In genomic region chr6:144746902-144747469, GRCh38 we compare ENCODE assay signal across 1 cellular context.
TF ChIP-seq lines count a peak whose summit lies in the region.

No MANE protein-coding gene starts in this region.

TF ChIP-seq in HepG2, 621 proteins besides CTCF, POLR2A, EP300 and RAD21:
- TF ChIP-seq ZNF407 (CRISPR knock-in tag; IDR thresholded peaks at IDR 0.05; ENCODE audit: not compliant biosample characterization) (no peak), IKZF4 (CRISPR knock-in tag; IDR thresholded peaks at IDR 0.05; ENCODE audit: borderline replicate concordance, low read depth, not compliant biosample characterization) (no peak), ZNF530 (CRISPR knock-in tag; IDR thresholded peaks at IDR 0.05; ENCODE audit: low read depth) (no peak), NR2F2 (IDR thresholded peaks at IDR 0.05; ENCODE audit: borderline replicate concordance, low read depth) (no peak)
